ENCODE assay signal across 11 cellular contexts in the genomic region with DNA sequence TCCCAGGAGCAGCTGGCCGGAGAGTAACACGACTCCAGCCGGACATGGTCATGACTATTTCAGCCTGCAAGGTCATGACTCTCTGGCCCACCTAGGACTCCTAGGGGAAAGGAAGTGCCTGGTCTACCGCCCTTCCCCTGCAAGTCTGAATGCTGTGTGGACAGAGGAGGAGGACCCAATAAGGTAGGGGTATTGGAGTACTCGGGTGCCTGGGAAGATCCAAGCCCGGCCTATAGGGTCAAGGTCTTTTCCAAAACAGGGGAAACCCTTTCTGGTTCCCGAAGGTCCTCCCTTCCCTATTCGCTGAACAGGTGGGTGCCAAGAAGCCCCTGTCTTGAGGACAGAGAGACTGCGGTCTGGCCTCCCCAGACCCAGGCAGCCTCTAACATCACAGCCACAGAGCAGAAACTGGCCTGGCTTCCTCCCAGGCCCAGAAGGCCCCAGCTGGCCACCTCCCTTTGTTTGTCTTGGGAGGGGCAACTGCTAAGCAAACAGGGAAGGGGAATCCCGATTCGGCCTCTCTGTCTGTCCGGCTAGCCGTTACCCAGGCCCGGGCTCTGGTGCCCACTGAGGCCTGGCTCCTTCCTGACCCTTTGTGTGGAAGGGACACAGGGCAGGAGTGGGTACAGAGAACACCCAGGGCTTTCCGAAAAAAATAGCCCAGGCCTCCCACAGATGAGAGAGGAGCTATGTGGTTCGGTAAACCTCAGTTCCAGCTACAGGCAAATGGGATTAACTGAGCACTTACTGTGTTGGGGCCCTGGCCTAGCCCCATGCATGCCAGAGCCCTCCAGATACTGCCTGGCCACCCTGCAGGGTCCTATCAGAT. TPM values are rescaled to one million over a fixed set of nuclear protein-coding genes. Genes with fewer than 3 reads are reported as not detected.
DNase-seq lines count a peak whose midpoint lies in the region; ATAC-seq and TF ChIP-seq lines count a peak whose summit lies in the region.
"Had no signal": no experiment of that assay in that cellular context is flagged by ENCODE, and none has a peak within 500 bp of the region (broad histone marks: within the 10 kb centered on the region; RNA-seq: fewer than 3 reads in every experiment).

No MANE protein-coding gene starts in this region.

- H3K36me3 ChIP-seq in mucosa of descending colon (ENCODE audit: low read depth) (no peaks in the 10 kb centered on the region), tibial artery (no peaks in the 10 kb centered on the region)
- H3K36me3 ChIP-seq: MG63 had no signal

- H3K4me1 ChIP-seq in mucosa of descending colon (ENCODE audit: low read depth), result peaks cover 14% of the 10 kb centered on the region
- peaks cover 0 to 20% (median 16%) of the 10 kb centered on the region in 4 donors for H3K4me1 ChIP-seq in tibial artery

- intact Hi-C loops in mucosa of descending colon (cut with DNase I, micrococcal nuclease) (no loop called here), tibial artery (cut with DNase I; ENCODE audit: low total_unique reads) (no loop called here)

- H3K9me3 ChIP-seq in mucosa of descending colon, result no peaks in the 10 kb centered on the region
- H3K9me3 ChIP-seq in tibial artery, result no peaks in the 10 kb centered on the region
- H3K9me3 ChIP-seq: MG63 had no signal

- no peak overlapping the region for H3K4me3 ChIP-seq in coronary artery
- H3K4me3 ChIP-seq in mucosa of descending colon, result no peak overlapping the region
- no peak overlapping the region for H3K4me3 ChIP-seq in tibial artery
- H3K4me3 ChIP-seq: MG63 had no signal

- ATAC-seq in mucosa of descending colon, result peak; percentile 88

- DNase-seq in DMS153 (lab: John Stamatoyannopoulos, UW), result peak; percentile 55
- DNase-seq in DMS153 treated with DMSO at 0.1 percent for 48 hours (lab: John Stamatoyannopoulos, UW; ENCODE audit: unreplicated experiment), result no peak
- no peak for DNase-seq in coronary artery (ENCODE audit: low spot score)
- peak; percentile 75 to 80 (median 76) for DNase-seq in mucosa of descending colon
- peak; percentile 49 to 79 for DNase-seq in tibial artery
- no peak for DNase-seq in OCI-M2 (lab: John Stamatoyannopoulos, UW; ENCODE audit: unreplicated experiment)
- DNase-seq in NCI-H187 (lab: John Stamatoyannopoulos, UW), result no peak
- DNase-seq in activated naive CD4-positive, alpha-beta T cell treated with Interleukin-2 at 50 U/mL for 16 hours, result no peak
- DNase-seq: hypothalamus, MG63 had no signal

- TF ChIP-seq CTCF in coronary artery (IDR thresholded peaks at IDR 0.05) (no peak), mucosa of descending colon (IDR thresholded peaks at IDR 0.05) (no peak), tibial artery (IDR thresholded peaks at IDR 0.05) (no peak)

- H3K27ac ChIP-seq in coronary artery (peak overlapping the region; percentile 42 to 77), tibial artery (peak overlapping the region; percentile 59 to 62)

- peaks cover 0 to 2% of the 10 kb centered on the region in 2 donors for H3K27me3 ChIP-seq in tibial artery
- H3K27me3 ChIP-seq: MG63 had no signal

RNA-seq across cellular contexts. Expression of a gene that starts 5.3 kb away (rescaled TPM):
- total RNA-seq in mucosa of descending colon, result 10 to 100 TPM; 32.5 to 53.1 (median 33.8) TPM

RNA-seq across cellular contexts. Expression of a gene that starts 30.8 kb away (rescaled TPM):
- total RNA-seq in mucosa of descending colon, result 1 to 10 TPM; 5.4 to 7.6 (median 6.7) TPM

RNA-seq across cellular contexts. Expression of a gene that starts 35.4 kb away (rescaled TPM):
- total RNA-seq in mucosa of descending colon, result 1 to 10 TPM; 1.6 to 8.8 (median 3.5) TPM

RNA-seq across cellular contexts. Expression of a gene that starts 46.7 kb away (rescaled TPM):
- total RNA-seq in mucosa of descending colon, result under 1 TPM in 2 of 3 donors, not detected in 1; 0.54 to 0.94 TPM
- total RNA-seq: activated CD8-positive, alpha-beta memory T cell treated with anti-CD3 and anti-CD28 coated beads for 36 hours had no signal

Comparison
In these comparisons a context has a peak if more than half of its experiments do, and no peak if none do; other contexts are left out.
1. DNase-seq: peak in DMS153 (single experiment), mucosa of descending colon (3 of 3) and tibial artery (2 of 2); none in DMS153 treated with DMSO at 0.1 percent for 48 hours (single experiment), coronary artery (single experiment), OCI-M2 (single experiment), NCI-H187 (0 of 2) and activated naive CD4-positive, alpha-beta T cell treated with Interleukin-2 at 50 U/mL for 16 hours (single experiment).